ENCODE assay signal across 34 cellular contexts in genomic region chr18:43819873-43820272, GRCh38.
"Had no signal": no experiment of that assay in that cellular context is flagged by ENCODE, and none has a peak within 500 bp of the region (broad histone marks: within the 10 kb centered on the region; RNA-seq: fewer than 3 reads in every experiment).

No MANE protein-coding gene starts in this region.

- H3K36me3 ChIP-seq: brain microvascular endothelial cell, esophagus squamous epithelium, gastroesophageal sphincter, heart right ventricle had no signal

- H3K4me3 Mint-ChIP-seq: activated CD4-positive, alpha-beta memory T cell treated with anti-CD3 and anti-CD28 coated beads for 36 hours; activated CD4-positive, alpha-beta T cell treated with anti-CD3 and anti-CD28 coated beads for 36 hours; activated CD4-positive, alpha-beta T cell treated with anti-CD3 and anti-CD28 coated beads, Interleukin-2, amount 10 ng/mL, durations not matched to agents 24 days and 14 days; activated CD8-positive, alpha-beta memory T cell treated with anti-CD3 and anti-CD28 coated beads, Interleukin-2, amount 10 ng/mL, durations not matched to agents 7 days and 5 days; activated CD8-positive, alpha-beta T cell treated with anti-CD3 and anti-CD28 coated beads, Interleukin-2, amount 10 ng/mL, durations not matched to agents 7 days and 5 days; activated naive CD4-positive, alpha-beta T cell treated with anti-CD3 and anti-CD28 coated beads, Interleukin-2, amount 10 ng/mL, durations not matched to agents 7 days and 5 days; activated T-cell treated with anti-CD3 and anti-CD28 coated beads, Interleukin-2, amount 50 U/mL, for 72 hours; central memory CD8-positive, alpha-beta T cell; dendritic cell treated with granulocyte-macrophage colony-stimulating factor and Interleukin-4, amounts not matched to agents 40 ng/mL and 50 ng/mL, for 4 days; endodermal cell; T-helper 17 cell; T-helper 2 cell treated with Interferon-gamma antibody and Interleukin-4, amounts not matched to agents 5 μg/mL and 100 μg/mL, for 36 hours had no signal

- H3K27me3 ChIP-seq: brain microvascular endothelial cell, esophagus squamous epithelium, gastroesophageal sphincter, heart right ventricle, hepatocyte had no signal

- H3K4me2 ChIP-seq: hepatocyte had no signal

- H3K9me3 ChIP-seq: esophagus squamous epithelium had no signal

- H3K4me1 ChIP-seq: esophagus squamous epithelium, gastroesophageal sphincter, heart right ventricle had no signal

- FAIRE-seq: astrocyte, bronchial epithelial cell, endothelial cell of umbilical vein had no signal

- H3K79me2 ChIP-seq: hepatocyte had no signal

- H3K9me3 Mint-ChIP-seq: activated CD4-positive, alpha-beta T cell treated with anti-CD3 and anti-CD28 coated beads, Interleukin-2, amount 10 ng/mL, durations not matched to agents 24 days and 14 days had no signal

- H2AFZ ChIP-seq: hepatocyte had no signal

- H3K27me3 Mint-ChIP-seq: activated CD4-positive, alpha-beta memory T cell treated with anti-CD3 and anti-CD28 coated beads for 36 hours; activated CD4-positive, alpha-beta T cell treated with anti-CD3 and anti-CD28 coated beads for 36 hours; activated CD4-positive, alpha-beta T cell treated with anti-CD3 and anti-CD28 coated beads, Interleukin-2, amount 10 ng/mL, durations not matched to agents 24 days and 14 days; activated CD8-positive, alpha-beta memory T cell treated with anti-CD3 and anti-CD28 coated beads, Interleukin-2, amount 10 ng/mL, durations not matched to agents 7 days and 5 days; activated naive CD4-positive, alpha-beta T cell treated with anti-CD3 and anti-CD28 coated beads, Interleukin-2, amount 10 ng/mL, durations not matched to agents 7 days and 5 days; central memory CD8-positive, alpha-beta T cell; dendritic cell treated with granulocyte-macrophage colony-stimulating factor and Interleukin-4, amounts not matched to agents 40 ng/mL and 50 ng/mL, for 4 days; T-helper 17 cell had no signal

- H3K4me1 Mint-ChIP-seq: activated CD4-positive, alpha-beta T cell treated with anti-CD3 and anti-CD28 coated beads for 36 hours; activated CD4-positive, alpha-beta T cell treated with anti-CD3 and anti-CD28 coated beads, Interleukin-2, amount 10 ng/mL, durations not matched to agents 24 days and 14 days; activated CD8-positive, alpha-beta memory T cell treated with anti-CD3 and anti-CD28 coated beads, Interleukin-2, amount 10 ng/mL, durations not matched to agents 7 days and 5 days; activated naive CD4-positive, alpha-beta T cell treated with anti-CD3 and anti-CD28 coated beads, Interleukin-2, amount 10 ng/mL, durations not matched to agents 7 days and 5 days; central memory CD8-positive, alpha-beta T cell; T-helper 17 cell had no signal

- ATAC-seq: activated CD4-positive, alpha-beta T cell treated with anti-CD3 and anti-CD28 coated beads for 36 hours; activated CD8-positive, alpha-beta memory T cell treated with anti-CD3 and anti-CD28 coated beads, Interleukin-2, amount 10 ng/mL, durations not matched to agents 7 days and 5 days; activated CD8-positive, alpha-beta T cell treated with anti-CD3 and anti-CD28 coated beads, Interleukin-2, amount 10 ng/mL, durations not matched to agents 7 days and 5 days; activated naive CD4-positive, alpha-beta T cell treated with anti-CD3 and anti-CD28 coated beads, Interleukin-2, amount 50 U/mL, for 72 hours; activated T-cell treated with anti-CD3 and anti-CD28 coated beads, Interleukin-2, amount 50 U/mL, for 72 hours; gastroesophageal sphincter; heart right ventricle; T-helper 17 cell had no signal

- H3K36me3 Mint-ChIP-seq: activated CD4-positive, alpha-beta memory T cell treated with anti-CD3 and anti-CD28 coated beads for 36 hours; activated CD8-positive, alpha-beta memory T cell treated with anti-CD3 and anti-CD28 coated beads, Interleukin-2, amount 10 ng/mL, durations not matched to agents 7 days and 5 days; activated naive CD4-positive, alpha-beta T cell treated with anti-CD3 and anti-CD28 coated beads, Interleukin-2, amount 10 ng/mL, durations not matched to agents 7 days and 5 days; activated naive CD4-positive, alpha-beta T cell treated with anti-CD3 and anti-CD28 coated beads, Interleukin-2, amount 50 U/mL, for 72 hours had no signal

- H3K27ac Mint-ChIP-seq: activated CD4-positive, alpha-beta memory T cell treated with anti-CD3 and anti-CD28 coated beads for 36 hours; activated CD4-positive, alpha-beta T cell treated with anti-CD3 and anti-CD28 coated beads for 36 hours; activated CD4-positive, alpha-beta T cell treated with anti-CD3 and anti-CD28 coated beads, Interleukin-2, amount 10 ng/mL, durations not matched to agents 24 days and 14 days; activated CD8-positive, alpha-beta memory T cell treated with anti-CD3 and anti-CD28 coated beads, Interleukin-2, amount 10 ng/mL, durations not matched to agents 7 days and 5 days; activated CD8-positive, alpha-beta T cell treated with anti-CD3 and anti-CD28 coated beads, Interleukin-2, amount 10 ng/mL, durations not matched to agents 7 days and 5 days; activated naive CD4-positive, alpha-beta T cell treated with anti-CD3 and anti-CD28 coated beads, Interleukin-2, amount 10 ng/mL, durations not matched to agents 7 days and 5 days; activated naive CD4-positive, alpha-beta T cell treated with anti-CD3 and anti-CD28 coated beads, Interleukin-2, amount 50 U/mL, for 72 hours; activated T-cell treated with anti-CD3 and anti-CD28 coated beads, Interleukin-2, amount 50 U/mL, for 72 hours; dendritic cell treated with granulocyte-macrophage colony-stimulating factor and Interleukin-4, amounts not matched to agents 40 ng/mL and 50 ng/mL, for 4 days; endodermal cell; T-helper 17 cell; T-helper 2 cell treated with Interferon-gamma antibody and Interleukin-4, amounts not matched to agents 5 μg/mL and 100 μg/mL, for 36 hours had no signal

- DNase-seq: activated CD4-positive, alpha-beta memory T cell treated with anti-CD3 and anti-CD28 coated beads for 36 hours; activated CD4-positive, alpha-beta T cell treated with anti-CD3 and anti-CD28 coated beads for 36 hours; activated CD4-positive, alpha-beta T cell treated with anti-CD3 and anti-CD28 coated beads, Interleukin-2, amount 10 ng/mL, durations not matched to agents 24 days and 14 days; activated CD4-positive, CD25-positive, alpha-beta regulatory T cell; activated CD4-positive, CD25-positive, alpha-beta regulatory T cell treated with anti-CD3 and anti-CD28 coated beads, Interleukin-2, amount 50 U/mL, for 72 hours; activated CD8-positive, alpha-beta memory T cell treated with anti-CD3 and anti-CD28 coated beads, Interleukin-2, amount 10 ng/mL, durations not matched to agents 7 days and 5 days; activated CD8-positive, alpha-beta memory T cell treated with anti-CD3 and anti-CD28 coated beads, Interleukin-2, amount 50 U/mL, for 4 hours; activated CD8-positive, alpha-beta T cell treated with anti-CD3 and anti-CD28 coated beads, Interleukin-2, amount 10 ng/mL, durations not matched to agents 7 days and 5 days; activated gamma-delta T cell; activated naive CD4-positive, alpha-beta T cell; activated naive CD4-positive, alpha-beta T cell treated with anti-CD3 and anti-CD28 coated beads, Interleukin-2, amount 10 ng/mL, durations not matched to agents 7 days and 5 days; activated T-cell treated with anti-CD3 and anti-CD28 coated beads, Interleukin-2, amount 50 U/mL, for 1 hour; activated T-cell treated with anti-CD3 and anti-CD28 coated beads, Interleukin-2, amount 50 U/mL, for 72 hours; amniotic stem cell; anterior cingulate cortex; brain microvascular endothelial cell; dorsolateral prefrontal cortex; effector memory CD4-positive, alpha-beta T cell; endodermal cell; esophagus squamous epithelium; foreskin melanocyte; heart right ventricle; T-helper 17 cell; T1000 had no signal

- H3K4me3 ChIP-seq: coronary artery, dorsolateral prefrontal cortex, esophagus squamous epithelium, gastroesophageal sphincter, heart right ventricle, hepatocyte had no signal
